ENCODE assay signal across 5 cellular contexts in genomic region chr21:43451850-43452249, GRCh38. TPM values are rescaled to one million over a fixed set of nuclear protein-coding genes. Genes with fewer than 3 reads are reported as not detected.
DNase-seq lines count a peak whose midpoint lies in the region; ATAC-seq and TF ChIP-seq lines count a peak whose summit lies in the region.
"Not testable (repeated sequence)": the region's sequence is repeated elsewhere in the genome, so short reads cannot be mapped to it uniquely, and the experiment has no call there.
"Had no signal": no experiment of that assay in that cellular context is flagged by ENCODE, and none has a peak within 500 bp of the region (broad histone marks: within the 10 kb centered on the region; RNA-seq: fewer than 3 reads in every experiment).

No MANE protein-coding gene starts in this region.

- not testable (repeated sequence) for H3K27ac ChIP-seq in RWPE2 (ENCODE audit: poor library complexity, severe bottlenecking); foreskin keratinocyte; left lung; upper lobe of right lung

- TF ChIP-seq CTCF in RWPE2 (IDR thresholded peaks at IDR 0.05; ENCODE audit: poor library complexity, severe bottlenecking); foreskin keratinocyte (conservative IDR thresholded peaks at IDR 0.05); left lung (IDR thresholded peaks at IDR 0.05); upper lobe of right lung (IDR thresholded peaks at IDR 0.05): not testable (repeated sequence)

- H3K4me3 ChIP-seq in RWPE2 (ENCODE audit: severe bottlenecking); left lung; upper lobe of right lung: not testable (repeated sequence)

- H3K4me1 ChIP-seq in RWPE2 (ENCODE audit: insufficient read depth, poor library complexity, severe bottlenecking); foreskin keratinocyte; left lung; upper lobe of right lung: not testable (repeated sequence)

- not testable (repeated sequence) for H3K9me3 ChIP-seq in RWPE2 (ENCODE audit: severe bottlenecking); left lung; upper lobe of right lung

- not testable (repeated sequence) for H3K27me3 ChIP-seq in RWPE2 (ENCODE audit: insufficient read depth, poor library complexity, severe bottlenecking); foreskin keratinocyte; left lung; upper lobe of right lung

- intact Hi-C loops in left lung (cut with DNase I); upper lobe of right lung (cut with DNase I): not testable (repeated sequence)

- not testable (repeated sequence) for DNase-seq in RWPE2 (ENCODE audit: low spot score); foreskin keratinocyte; left lung; upper lobe of right lung

- ATAC-seq in RWPE2 (ENCODE audit: low read depth) (peak; percentile 70), foreskin keratinocyte (peak; percentile 62), left lung (peak; percentile 62), upper lobe of right lung (peak; percentile 62)

- H3K36me3 ChIP-seq in RWPE2 (ENCODE audit: low read depth); left lung; upper lobe of right lung: not testable (repeated sequence)

RNA-seq across cellular contexts. Expression of gene SIK1, which starts 24.9 kb away (rescaled TPM):
- total RNA-seq in foreskin keratinocyte: 2.8 and 26.8 TPM in 2 replicates
- 0.67 and 11.0 TPM in 2 replicates for polyA plus RNA-seq in foreskin keratinocyte
- total RNA-seq in left lung: 10 to 100 TPM; 33.3 to 61.0 TPM
- total RNA-seq in upper lobe of right lung: 55.2 TPM
- polyA plus RNA-seq: CD4-positive, alpha-beta memory T cell had no signal
